In the genomic region with DNA sequence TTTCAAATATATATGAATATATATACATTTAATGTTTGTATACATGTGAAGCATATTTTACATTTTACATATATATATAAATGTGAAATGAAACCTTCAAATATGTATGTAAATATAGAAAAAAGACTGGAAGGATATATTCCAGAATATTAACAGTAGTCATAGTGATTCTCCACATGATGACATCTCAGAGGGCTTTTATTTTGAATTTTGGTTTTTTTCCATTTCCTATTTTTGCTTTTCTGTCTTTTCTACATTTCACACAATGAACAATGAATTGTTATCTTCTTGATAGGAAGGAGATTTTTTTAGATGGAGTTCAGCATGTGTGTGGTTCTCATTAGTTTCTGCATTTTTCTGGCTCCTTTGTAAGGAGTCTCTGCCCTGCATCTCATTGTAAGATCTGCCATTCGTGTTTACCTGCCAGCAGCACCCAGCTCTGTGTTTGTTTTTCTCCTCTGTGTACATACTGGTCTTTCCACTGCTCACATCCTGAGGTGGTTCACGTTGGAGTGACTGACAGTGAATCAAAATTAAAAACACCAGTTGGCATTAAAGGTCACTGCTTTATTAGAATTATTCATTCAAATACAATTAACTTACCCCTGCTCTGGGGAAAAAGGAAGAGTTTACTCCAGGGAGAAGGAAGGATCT, we compare ENCODE assay signal across 20 cellular contexts.
DNase-seq lines count a peak whose midpoint lies in the region; FAIRE-seq and TF ChIP-seq lines count a peak whose summit lies in the region.
"Had no signal": no experiment of that assay in that cellular context is flagged by ENCODE, and none has a peak within 500 bp of the region (broad histone marks: within the 10 kb centered on the region; RNA-seq: fewer than 3 reads in every experiment).

No MANE protein-coding gene starts in this region.

- H3K4me3 ChIP-seq in endothelial cell of umbilical vein (replicated peaks in 1 of 3; ENCODE audit: insufficient read depth in 1 of 3, low read depth in 1 of 3, low read length in 3 of 3) (no peak overlapping the region), smooth muscle cell (no peak overlapping the region), small intestine (ENCODE audit: low read depth in 1 of 2, low read length in 2 of 2) (no peak overlapping the region), H7 (ENCODE audit: insufficient read depth, low read depth, low read length) (no peak overlapping the region)
- H3K4me3 ChIP-seq: coronary artery, upper lobe of right lung had no signal

- CTCF ChIA-PET in endothelial cell of umbilical vein (lab: Charles Lee), result interaction anchor here (0.8 to 1.2 kb wide), 2 partner anchors 16 to 21 kb away, joined by 3 to 6 read pairs; no protein-coding TSS in a partner anchor

- no peak for TF ChIP-seq POLR2A in endothelial cell of umbilical vein (IDR thresholded peaks at IDR 0.05; ENCODE audit: low read depth, low read length)

- peaks cover 6% of the 10 kb centered on the region for H3K4me1 Mint-ChIP-seq in type B pancreatic cell (ENCODE audit: unreplicated experiment)

- H2AFZ ChIP-seq in endothelial cell of umbilical vein (ENCODE audit: low read depth, low read length) (peak overlapping the region; percentile 58), smooth muscle cell (ENCODE audit: low read depth) (no peak overlapping the region)

- peak overlapping the region; percentile 46 for H3K9ac ChIP-seq in endothelial cell of umbilical vein (replicated peaks; ENCODE audit: extremely low read depth, insufficient read depth, low read length)
- H3K9ac ChIP-seq in smooth muscle cell (ENCODE audit: low read depth), result no peak overlapping the region

- H3K4me2 ChIP-seq in endothelial cell of umbilical vein (ENCODE audit: insufficient read depth, low read length) (peak overlapping the region; percentile 59), smooth muscle cell (no peak overlapping the region)

- H3K36me3 Mint-ChIP-seq in type B pancreatic cell, result no peaks in the 10 kb centered on the region
- H3K36me3 Mint-ChIP-seq: CD4-positive, alpha-beta memory T cell; memory B cell had no signal

- FAIRE-seq in endothelial cell of umbilical vein (lab: Jason Lieb, UNC) (no peak), small intestine (lab: Jason Lieb, UNC) (no peak)
- FAIRE-seq: GM19239 had no signal

- no peak overlapping the region for H3K4me3 Mint-ChIP-seq in type B pancreatic cell
- H3K4me3 Mint-ChIP-seq: CD4-positive, alpha-beta memory T cell; memory B cell had no signal

- WGBS in smooth muscle cell (ENCODE audit: low lambda C conversion rate), result 64% methylated on average over 2 of the region's 2 CpGs
- 3 to 31% (median 11%) methylated on average over 2 of the region's 2 CpGs for WGBS in small intestine, 3 donors

- H3K9me3 ChIP-seq in endothelial cell of umbilical vein (replicated peaks; ENCODE audit: control insufficient read depth, insufficient read depth, low read length) (no peaks in the 10 kb centered on the region), smooth muscle cell (replicated peaks; ENCODE audit: low read depth) (no peaks in the 10 kb centered on the region), small intestine (ENCODE audit: control insufficient read depth, low read depth) (no peaks in the 10 kb centered on the region)
- H3K9me3 ChIP-seq: upper lobe of right lung had no signal

- DNase-seq in NCI-H2171 treated with DMSO at 0.1 percent for 48 hours (lab: John Stamatoyannopoulos, UW), result peak; percentile 1
- DNase-seq in NCI-H2171 (lab: John Stamatoyannopoulos, UW), result no peak
- DNase-seq in NCI-H748 (lab: John Stamatoyannopoulos, UW; ENCODE audit: unreplicated experiment), result peak; percentile 86
- peak; percentile 97 for DNase-seq in endothelial cell of umbilical vein (ENCODE audit: low read depth, low spot score)
- DNase-seq in type B pancreatic cell (ENCODE audit: extremely low spot score, unreplicated experiment), result no peak
- DNase-seq in smooth muscle cell (lab: John Stamatoyannopoulos, UW; ENCODE audit: unreplicated experiment), result no peak
- no peak for DNase-seq in small intestine
- DNase-seq in H7, result no peak
- DNase-seq: activated CD4-positive, alpha-beta T cell treated with anti-CD3 and anti-CD28 coated beads, Interleukin-2, amount 50 U/mL, for 4 hours; aorta; CD4-positive, alpha-beta memory T cell; MV-4-11; NK-92 treated with Interleukin-12 subunit alpha and Interleukin-12 subunit beta, amount 100 ng/mL, for 24 hours; Right ventricle myocardium superior; stimulated activated naive CD4-positive, alpha-beta T cell; T1000; upper lobe of right lung had no signal

- no peak for TF ChIP-seq CTCF in endothelial cell of umbilical vein (IDR thresholded peaks at IDR 0.05; ENCODE audit: extremely low read depth in 1 of 2, insufficient read depth in 1 of 2, low read depth in 1 of 2, low read length in 2 of 2)
- TF ChIP-seq CTCF in type B pancreatic cell (conservative IDR thresholded peaks at IDR 0.05), result no peak
- TF ChIP-seq CTCF in smooth muscle cell (IDR thresholded peaks at IDR 0.05; ENCODE audit: borderline replicate concordance, insufficient read depth, poor library complexity, severe bottlenecking), result no peak

- H3K4me1 ChIP-seq in endothelial cell of umbilical vein (ENCODE audit: control insufficient read depth, extremely low read depth, insufficient read depth, low read length) (peaks cover 13% of the 10 kb centered on the region), smooth muscle cell (ENCODE audit: low read depth) (no peaks in the 10 kb centered on the region), small intestine (ENCODE audit: control insufficient read depth in 2 of 2, insufficient read depth in 1 of 2, low read depth in 1 of 2, low read length in 1 of 2) (no peaks in the 10 kb centered on the region)
- H3K4me1 ChIP-seq: upper lobe of right lung had no signal

- POLR2A ChIA-PET in endothelial cell of umbilical vein (lab: Charles Lee), result no interaction called here

- no TSS peak for BruUV-seq in endothelial cell of umbilical vein (replicated peaks; lab: Mats Ljungman, UMichigan)

- no peaks in the 10 kb centered on the region for H3F3A ChIP-seq in smooth muscle cell (ENCODE audit: low read depth)

- H3K27me3 ChIP-seq in endothelial cell of umbilical vein (ENCODE audit: control insufficient read depth in 2 of 2, insufficient read depth in 2 of 2, low read length in 2 of 2), result no peaks in the 10 kb centered on the region
- no peaks in the 10 kb centered on the region for H3K27me3 ChIP-seq in smooth muscle cell (ENCODE audit: low read depth)
- H3K27me3 ChIP-seq in small intestine (ENCODE audit: control insufficient read depth in 2 of 2, insufficient read depth in 2 of 2, low read length in 2 of 2), result no peaks in the 10 kb centered on the region
- H3K27me3 ChIP-seq in H7 (ENCODE audit: control insufficient read depth, insufficient read depth, low read length), result no peaks in the 10 kb centered on the region
- H3K27me3 ChIP-seq: upper lobe of right lung had no signal

- no peaks in the 10 kb centered on the region for H4K20me1 ChIP-seq in endothelial cell of umbilical vein (replicated peaks; ENCODE audit: control insufficient read depth, extremely low read depth, insufficient read depth, low read length)
- no peaks in the 10 kb centered on the region for H4K20me1 ChIP-seq in smooth muscle cell (ENCODE audit: low read depth)

- H3K27ac Mint-ChIP-seq in type B pancreatic cell, result peak overlapping the region; percentile 8
- H3K27ac Mint-ChIP-seq: CD4-positive, alpha-beta memory T cell; memory B cell had no signal

- no peaks in the 10 kb centered on the region for H3K36me3 ChIP-seq in endothelial cell of umbilical vein (ENCODE audit: control insufficient read depth in 2 of 2, extremely low read depth in 1 of 2, insufficient read depth in 2 of 2, low read length in 2 of 2)
- no peaks in the 10 kb centered on the region for H3K36me3 ChIP-seq in smooth muscle cell (ENCODE audit: low read depth)
- H3K36me3 ChIP-seq in small intestine (ENCODE audit: control insufficient read depth in 2 of 2, insufficient read depth in 2 of 2, low read length in 2 of 2), result no peaks in the 10 kb centered on the region
- H3K36me3 ChIP-seq in H7 (replicated peaks; ENCODE audit: control insufficient read depth, insufficient read depth, low read length), result no peaks in the 10 kb centered on the region
- H3K36me3 ChIP-seq: upper lobe of right lung had no signal

- intact Hi-C loops in endothelial cell of umbilical vein (cut with micrococcal nuclease), result loop anchor here (2.0 to 5.0 kb wide), 2 partner anchors 111 to 325 kb away; no protein-coding TSS in a partner anchor

- dilution Hi-C loops in endothelial cell of umbilical vein (cut with MboI; ENCODE audit: extremely low pct_ligation_motif_present, low sequenced_read_pairs), result no loop called here

- H3K27ac ChIP-seq in endothelial cell of umbilical vein (ENCODE audit: insufficient read depth, low read depth, low read length) (peak overlapping the region; percentile 84), smooth muscle cell (ENCODE audit: low read depth) (no peak overlapping the region), small intestine (ENCODE audit: low read depth in 1 of 2, low read length in 1 of 2) (no peak overlapping the region)
- H3K27ac ChIP-seq: coronary artery, upper lobe of right lung had no signal

- no peaks in the 10 kb centered on the region for H3K9me1 ChIP-seq in endothelial cell of umbilical vein (replicated peaks; ENCODE audit: control insufficient read depth, extremely low read depth, insufficient read depth, low read length)

- peaks cover 5% of the 10 kb centered on the region for H3K9me3 Mint-ChIP-seq in type B pancreatic cell
- H3K9me3 Mint-ChIP-seq: memory B cell had no signal

- H3K79me2 ChIP-seq in endothelial cell of umbilical vein (ENCODE audit: control insufficient read depth, insufficient read depth, low read length) (no peaks in the 10 kb centered on the region), smooth muscle cell (ENCODE audit: low read depth) (no peaks in the 10 kb centered on the region)

- H3K27me3 Mint-ChIP-seq in type B pancreatic cell, result no peaks in the 10 kb centered on the region

TF ChIP-seq in endothelial cell of umbilical vein, 7 proteins besides CTCF, POLR2A, EP300 and RAD21:
- TF ChIP-seq POLR2AphosphoS5 (IDR thresholded peaks at IDR 0.05; ENCODE audit: insufficient read depth, low read depth, low read length), result no peak
- TF ChIP-seq MAX (IDR thresholded peaks at IDR 0.05; ENCODE audit: insufficient read depth, insufficient read length), result no peak
- no peak for TF ChIP-seq JUN (IDR thresholded peaks at IDR 0.05; ENCODE audit: borderline replicate concordance, insufficient read depth, insufficient read length, low read depth)
- TF ChIP-seq EZH2 (IDR thresholded peaks at IDR 0.05; ENCODE audit: borderline replicate concordance, low read depth, low read length, severe bottlenecking), result no peak
- no peak for TF ChIP-seq GATA2 (IDR thresholded peaks at IDR 0.05; ENCODE audit: insufficient read depth, insufficient read length, low read depth, low read length)
- TF ChIP-seq FOS (IDR thresholded peaks at IDR 0.05; ENCODE audit: borderline replicate concordance, insufficient read depth, low read length), result no peak
- no peak for TF ChIP-seq MYC (IDR thresholded peaks at IDR 0.05; ENCODE audit: low read depth, low read length)

Comparison
In these comparisons a context has a peak if more than half of its experiments do, and no peak if none do; other contexts are left out.
1. DNase-seq: peak in NCI-H2171 treated with DMSO at 0.1 percent for 48 hours (single experiment), NCI-H748 (single experiment) and endothelial cell of umbilical vein (single experiment); none in NCI-H2171 (single experiment), type B pancreatic cell (single experiment), smooth muscle cell (single experiment), small intestine (single experiment) and H7 (single experiment).